ENCODE assay signal across 20 cellular contexts in genomic region chr6:56771929-56772607, GRCh38.
DNase-seq lines count a peak whose midpoint lies in the region; ATAC-seq, FAIRE-seq and TF ChIP-seq lines count a peak whose summit lies in the region.
"Had no signal": no experiment of that assay in that cellular context is flagged by ENCODE, and none has a peak within 500 bp of the region (broad histone marks: within the 10 kb centered on the region; RNA-seq: fewer than 3 reads in every experiment).

No MANE protein-coding gene starts in this region.

- H3K27me3 ChIP-seq in IMR-90 (ENCODE audit: control insufficient read depth, insufficient read depth, low read length) (no peaks in the 10 kb centered on the region), astrocyte (ENCODE audit: insufficient read depth, low read length) (no peaks in the 10 kb centered on the region), muscle layer of duodenum (ENCODE audit: low read depth, low read length) (no peaks in the 10 kb centered on the region), thyroid gland (no peaks in the 10 kb centered on the region)
- H3K27me3 ChIP-seq: neutrophil had no signal

- peak overlapping the region in 1 of 2 experiments; percentile 20; a peak in 1 of 4 replicates for H4K8ac ChIP-seq in IMR-90 (ENCODE audit: low read depth in 2 of 2, low read length in 2 of 2)

- H2BK15ac ChIP-seq in IMR-90 (ENCODE audit: low read depth, low read length) = peak overlapping the region; percentile 23; the same call in 2 of the 3 replicates

- H3K9ac ChIP-seq in IMR-90 (ENCODE audit: low read depth, low read length) (no peak overlapping the region), astrocyte (ENCODE audit: low read length) (no peak overlapping the region)

- in situ Hi-C loops in IMR-90 (cut with MboI; ENCODE audit: low sequenced_read_pairs) = no loop called here

- no peak overlapping the region for H3K14ac ChIP-seq in IMR-90 (replicated peaks; ENCODE audit: low read depth, low read length)

- no peak overlapping the region for H2BK120ac ChIP-seq in IMR-90 (ENCODE audit: low read depth, low read length)

- CTCF ChIA-PET in IMR-90 (lab: Yijun Ruan, JAX) = no interaction called here

- H3K36me3 ChIP-seq in IMR-90 (ENCODE audit: control insufficient read depth, insufficient read depth, low read length) (no peaks in the 10 kb centered on the region), astrocyte (ENCODE audit: insufficient read depth, low read length) (no peaks in the 10 kb centered on the region), muscle layer of duodenum (ENCODE audit: control insufficient read depth in 1 of 2, insufficient read depth in 2 of 2, low read length in 2 of 2) (no peaks in the 10 kb centered on the region), thyroid gland (no peaks in the 10 kb centered on the region)
- H3K36me3 ChIP-seq: neutrophil had no signal

- H3K4me1 ChIP-seq in IMR-90 (ENCODE audit: control insufficient read depth, insufficient read depth, low read length) = peaks cover 8% of the 10 kb centered on the region
- peaks cover 31% of the 10 kb centered on the region for H3K4me1 ChIP-seq in astrocyte (ENCODE audit: insufficient read depth, low read length)
- H3K4me1 ChIP-seq in muscle layer of duodenum (ENCODE audit: control insufficient read depth in 1 of 2, insufficient read depth in 2 of 2, low read length in 2 of 2) = peaks cover 0 to 10% of the 10 kb centered on the region in 2 donors
- H3K4me1 ChIP-seq in thyroid gland = peaks cover 12 to 17% of the 10 kb centered on the region in 2 donors

- peak overlapping the region; percentile 73 for H2BK5ac ChIP-seq in IMR-90 (ENCODE audit: low read depth, low read length, poor library complexity, severe bottlenecking)

- H4K91ac ChIP-seq in IMR-90 (ENCODE audit: insufficient read depth, low read depth, low read length) = no peak overlapping the region

- H3K36me3 Mint-ChIP-seq in astrocyte (ENCODE audit: low read depth, unreplicated experiment) = no peaks in the 10 kb centered on the region
- H3K36me3 Mint-ChIP-seq: activated naive CD4-positive, alpha-beta T cell treated with anti-CD3 and anti-CD28 coated beads, Interleukin-2, amount 50 U/mL, for 24 hours; immature natural killer cell; stimulated activated memory B cell treated with anti-CD40 and anti-IgM and Interleukin-4, amounts not matched to agents 10 μg/mL and 1 μg/mL and 100 μg/mL, for 72 hours had no signal

- no peak overlapping the region for H2AK9ac ChIP-seq in IMR-90 (replicated peaks; ENCODE audit: low read depth, low read length, poor library complexity)

- POLR2A ChIA-PET in IMR-90 (lab: Charles Lee; ENCODE audit: unreplicated experiment) = no interaction called here

- no peak for FAIRE-seq in astrocyte (lab: Jason Lieb, UNC)

- 100% methylated on average over 3 of the region's 7 CpGs; no CpG with 5 or more reads in 1 of the 2 experiments for WGBS in IMR-90 (ENCODE audit: extremely low coverage in 2 of 2, insufficient read length in 1 of 2), 2 experiments
- 74 to 77% methylated on average over 7 of the region's 7 CpGs for WGBS in thyroid gland, 2 donors

- H3K18ac ChIP-seq in IMR-90 (ENCODE audit: low read depth, low read length) = no peak overlapping the region

- peaks cover 97% of the 10 kb centered on the region for H3K79me2 ChIP-seq in astrocyte (ENCODE audit: insufficient read depth, low read length)

- H3K4me1 Mint-ChIP-seq in astrocyte (ENCODE audit: low read depth, unreplicated experiment) = peaks cover 64% of the 10 kb centered on the region
- H3K4me1 Mint-ChIP-seq: activated naive CD4-positive, alpha-beta T cell treated with anti-CD3 and anti-CD28 coated beads, Interleukin-2, amount 50 U/mL, for 24 hours; stimulated activated memory B cell treated with anti-CD40 and anti-IgM and Interleukin-4, amounts not matched to agents 10 μg/mL and 1 μg/mL and 100 μg/mL, for 72 hours had no signal

- no peaks in the 10 kb centered on the region for H3K9me3 ChIP-seq in IMR-90 (ENCODE audit: control insufficient read depth, insufficient read depth, low read length)
- no peaks in the 10 kb centered on the region for H3K9me3 ChIP-seq in astrocyte (ENCODE audit: insufficient read depth, low read depth, low read length)
- H3K9me3 ChIP-seq in muscle layer of duodenum (ENCODE audit: control insufficient read depth in 1 of 2, low read length in 2 of 2) = no peaks in the 10 kb centered on the region
- H3K9me3 ChIP-seq in thyroid gland = no peaks in the 10 kb centered on the region
- H3K9me3 ChIP-seq: neutrophil had no signal

- H3K27me3 Mint-ChIP-seq in astrocyte (ENCODE audit: low read depth, unreplicated experiment) = no peaks in the 10 kb centered on the region
- H3K27me3 Mint-ChIP-seq: activated naive CD4-positive, alpha-beta T cell treated with anti-CD3 and anti-CD28 coated beads, Interleukin-2, amount 50 U/mL, for 24 hours; stimulated activated memory B cell treated with anti-CD40 and anti-IgM and Interleukin-4, amounts not matched to agents 10 μg/mL and 1 μg/mL and 100 μg/mL, for 72 hours had no signal

- DNase-seq in IMR-90 (no peak), astrocyte (ENCODE audit: low read depth) (no peak), thyroid gland (no peak), NCI-H187 treated with DMSO at 0.1 percent for 48 hours (lab: John Stamatoyannopoulos, UW) (no peak), MV-4-11 (lab: John Stamatoyannopoulos, UW) (no peak)
- DNase-seq: activated CD4-positive, alpha-beta T cell treated with anti-CD3 and anti-CD28 coated beads for 1 hour; activated CD8-positive, alpha-beta memory T cell treated with anti-CD3 and anti-CD28 coated beads for 24 hours; AML-193; DMS79 treated with DMSO at 0.1 percent for 48 hours; GOT3; immature natural killer cell; NCI-H1092; NCI-H2029 treated with DMSO at 0.1 percent for 48 hours; retina; trophoblast cell had no signal

- H2AFZ ChIP-seq in IMR-90 (replicated peaks; ENCODE audit: low read length, poor library complexity) = no peak overlapping the region
- H2AFZ ChIP-seq in astrocyte (ENCODE audit: low read depth, low read length) = no peak overlapping the region

- H3K79me1 ChIP-seq in IMR-90 (ENCODE audit: low read depth in 1 of 2, low read length in 2 of 2) = peaks cover 14 to 65% of the 10 kb centered on the region in 2 experiments; a peak in 3 of 4 replicates

- H3K9me3 Mint-ChIP-seq in astrocyte (ENCODE audit: unreplicated experiment) = no peaks in the 10 kb centered on the region
- H3K9me3 Mint-ChIP-seq: activated naive CD4-positive, alpha-beta T cell treated with anti-CD3 and anti-CD28 coated beads, Interleukin-2, amount 50 U/mL, for 24 hours; stimulated activated memory B cell treated with anti-CD40 and anti-IgM and Interleukin-4, amounts not matched to agents 10 μg/mL and 1 μg/mL and 100 μg/mL, for 72 hours had no signal

- TF ChIP-seq CTCF in IMR-90 (conservative IDR thresholded peaks at IDR 0.05; ENCODE audit: low read depth, low read length) (no peak), astrocyte (IDR thresholded peaks at IDR 0.05; ENCODE audit: insufficient read depth, low read depth, low read length) (no peak), thyroid gland (IDR thresholded peaks at IDR 0.05) (no peak)

- H3K4me3 ChIP-seq in IMR-90 (ENCODE audit: insufficient read depth, low read depth, low read length) = no peak overlapping the region
- H3K4me3 ChIP-seq in astrocyte (ENCODE audit: insufficient read depth, low read depth, low read length) = no peak overlapping the region
- no peak overlapping the region for H3K4me3 ChIP-seq in muscle layer of duodenum (ENCODE audit: low read depth in 1 of 2, low read length in 2 of 2)
- H3K4me3 ChIP-seq in thyroid gland (replicated peaks in 1 of 3) = no peak overlapping the region

- dilution Hi-C loops in IMR-90 (cut with HindIII; ENCODE audit: low sequenced_read_pairs, unreplicated experiment) = no loop called here

- ATAC-seq in IMR-90 (ENCODE audit: low read depth) (no peak), HG02970 (IDR thresholded peaks at IDR 0.05; ENCODE audit: low FRiP score, unreplicated experiment) (no peak)
- ATAC-seq: stimulated activated memory B cell treated with anti-CD40 and anti-IgM and Interleukin-4, amounts not matched to agents 10 μg/mL and 1 μg/mL and 100 μg/mL, for 72 hours had no signal

- intact Hi-C loops in IMR-90 (cut with micrococcal nuclease) (no loop called here), thyroid gland (cut with DNase I) (no loop called here)

- H2AK5ac ChIP-seq in IMR-90 (ENCODE audit: low read depth, low read length) = peak overlapping the region; percentile 68; the same call in 1 of the 2 replicates

- H4K20me1 ChIP-seq in IMR-90 (ENCODE audit: insufficient read depth, low read length) = peaks cover 64% of the 10 kb centered on the region
- H4K20me1 ChIP-seq in astrocyte (ENCODE audit: insufficient read depth, low read length) = peaks cover 70% of the 10 kb centered on the region

- TF ChIP-seq POLR2A in IMR-90 (IDR thresholded peaks at IDR 0.05; ENCODE audit: low read depth, low read length) (no peak), thyroid gland (IDR thresholded peaks at IDR 0.05) (no peak)

- TF ChIP-seq RAD21 in IMR-90 (IDR thresholded peaks at IDR 0.05; ENCODE audit: low read length) = no peak

- H3K4ac ChIP-seq in IMR-90 (ENCODE audit: low read depth, low read length) = no peak overlapping the region

- peak overlapping the region; percentile 88 for H3K27ac Mint-ChIP-seq in astrocyte (ENCODE audit: unreplicated experiment)
- H3K27ac Mint-ChIP-seq: activated naive CD4-positive, alpha-beta T cell treated with anti-CD3 and anti-CD28 coated beads, Interleukin-2, amount 50 U/mL, for 24 hours; immature natural killer cell; stimulated activated memory B cell treated with anti-CD40 and anti-IgM and Interleukin-4, amounts not matched to agents 10 μg/mL and 1 μg/mL and 100 μg/mL, for 72 hours had no signal

- no peak overlapping the region for H3K23ac ChIP-seq in IMR-90 (ENCODE audit: low read depth, low read length)

- peaks cover 19% of the 10 kb centered on the region for H3K9me1 ChIP-seq in IMR-90 (ENCODE audit: insufficient read depth, low read length)

- no peak overlapping the region for H3K4me3 Mint-ChIP-seq in astrocyte (ENCODE audit: unreplicated experiment)
- H3K4me3 Mint-ChIP-seq: activated naive CD4-positive, alpha-beta T cell treated with anti-CD3 and anti-CD28 coated beads, Interleukin-2, amount 50 U/mL, for 24 hours; immature natural killer cell; stimulated activated memory B cell treated with anti-CD40 and anti-IgM and Interleukin-4, amounts not matched to agents 10 μg/mL and 1 μg/mL and 100 μg/mL, for 72 hours had no signal

- H3K27ac ChIP-seq in IMR-90 (ENCODE audit: insufficient read depth, low read length) = no peak overlapping the region
- H3K27ac ChIP-seq in astrocyte (ENCODE audit: low read depth, low read length) = peak overlapping the region; percentile 33
- peak overlapping the region; percentile 28 for H3K27ac ChIP-seq in muscle layer of duodenum (ENCODE audit: low read length)
- peak overlapping the region; percentile 23 to 62 (median 31) for H3K27ac ChIP-seq in thyroid gland
- H3K27ac ChIP-seq: neutrophil had no signal

- no TSS peak for BruUV-seq in IMR-90 (replicated peaks; lab: Mats Ljungman, UMichigan)

- H3K56ac ChIP-seq in IMR-90 (ENCODE audit: extremely low read depth, insufficient read depth, low read length) = no peak overlapping the region

- no peak overlapping the region for H3K4me2 ChIP-seq in IMR-90 (ENCODE audit: low read depth, low read length)
- no peak overlapping the region for H3K4me2 ChIP-seq in astrocyte (ENCODE audit: low read length)

- H2BK20ac ChIP-seq in IMR-90 (ENCODE audit: low read depth, low read length) = no peak overlapping the region

- no peak overlapping the region for H4K5ac ChIP-seq in IMR-90 (ENCODE audit: low read depth, low read length)
